Comparison of ENCODE assay signal across 8 cellular contexts in the genomic region with DNA sequence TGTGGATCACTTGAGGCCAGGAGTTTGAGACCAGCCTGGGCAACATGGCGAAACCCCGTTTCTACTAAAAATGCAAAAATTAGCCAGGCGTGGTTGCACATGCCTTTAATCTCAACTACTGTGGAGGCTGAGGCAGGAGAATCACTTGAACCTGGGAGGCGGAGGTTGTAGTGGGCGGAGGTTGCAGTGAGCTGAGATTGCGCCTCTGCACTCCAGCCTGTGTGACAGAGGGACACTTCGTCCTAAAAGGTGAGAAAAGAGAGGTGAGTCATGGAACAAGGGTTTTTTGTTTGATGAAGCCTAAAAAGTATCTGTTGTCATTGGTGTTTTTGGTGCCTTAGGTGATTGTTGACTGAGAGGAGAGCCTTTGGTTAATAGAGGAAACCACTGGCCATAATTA. TPM values are rescaled to one million over a fixed set of nuclear protein-coding genes. Genes with fewer than 3 reads are reported as not detected.
DNase-seq lines count a peak whose midpoint lies in the region; ATAC-seq and TF ChIP-seq lines count a peak whose summit lies in the region.
"Not testable (repeated sequence)": the region's sequence is repeated elsewhere in the genome, so short reads cannot be mapped to it uniquely, and the experiment has no call there.

No MANE protein-coding gene starts in this region.

- DNase-seq in CD14-positive monocyte (ENCODE audit: low spot score); activated T-cell treated with anti-CD3 and anti-CD28 coated beads, Interleukin-2, amount 50 U/mL, for 72 hours: not testable (repeated sequence)
- peak; percentile 50 for DNase-seq in activated CD4-positive, alpha-beta T cell treated with anti-CD3 and anti-CD28 coated beads for 36 hours
- DNase-seq in activated naive CD8-positive, alpha-beta T cell treated with anti-CD3 and anti-CD28 coated beads, Interleukin-2, amount 50 U/mL, for 24 hours, result peak; percentile 21
- peak; percentile 51 for DNase-seq in mesendoderm

- intact Hi-C loops in CD14-positive monocyte (cut with micrococcal nuclease); activated CD4-positive, alpha-beta T cell treated with anti-CD3 and anti-CD28 coated beads for 36 hours (cut with DNase I, micrococcal nuclease): not testable (repeated sequence)

- POLR2A ChIA-PET in activated CD4-positive, alpha-beta T cell treated with anti-CD3 and anti-CD28 coated beads for 36 hours (lab: Charles Lee), result interaction anchor here (0.7 to 1.4 kb wide), 2 partner anchors 10 to 26 kb away, joined by 4 read pairs; no protein-coding TSS in a partner anchor

- H3K27me3 ChIP-seq in mesendoderm (ENCODE audit: insufficient read depth, low read length, poor library complexity), result not testable (repeated sequence)

- WGBS in mesendoderm (ENCODE audit: extremely low coverage, insufficient coverage, low lambda C conversion rate), result no CpG with 5 or more reads among the region's 7 CpGs

- not testable (repeated sequence) for H3K27me3 Mint-ChIP-seq in CD14-positive monocyte (ENCODE audit: low read depth in 3 of 3); activated CD4-positive, alpha-beta T cell treated with anti-CD3 and anti-CD28 coated beads for 36 hours; activated T-cell treated with anti-CD3 and anti-CD28 coated beads, Interleukin-2, amount 50 U/mL, for 72 hours (ENCODE audit: low read depth); activated naive CD8-positive, alpha-beta T cell treated with anti-CD3 and anti-CD28 coated beads, Interleukin-2, amount 50 U/mL, for 24 hours; stimulated activated memory B cell treated with anti-CD40 and anti-IgM and Interleukin-4, amounts not matched to agents 10 μg/mL and 1 μg/mL and 100 μg/mL, for 72 hours

- peaks cover 91% of the 10 kb centered on the region for H3K79me2 ChIP-seq in mesendoderm (ENCODE audit: control insufficient read depth, insufficient read depth, low read length)

- H3K36me3 ChIP-seq in mesendoderm (ENCODE audit: control insufficient read depth, insufficient read depth, low read length), result not testable (repeated sequence)

- ATAC-seq in GM19351 (IDR thresholded peaks at IDR 0.05; ENCODE audit: unreplicated experiment) (peak; percentile 41), HG03558 (IDR thresholded peaks at IDR 0.05; ENCODE audit: extremely low read depth, unreplicated experiment) (peak; percentile 25)
- ATAC-seq in activated CD4-positive, alpha-beta T cell treated with anti-CD3 and anti-CD28 coated beads for 36 hours, result peak; percentile 66
- peak; percentile 51 to 63 for ATAC-seq in activated T-cell treated with anti-CD3 and anti-CD28 coated beads, Interleukin-2, amount 50 U/mL, for 72 hours (replicated peaks in 1 of 2)
- ATAC-seq in activated naive CD8-positive, alpha-beta T cell treated with anti-CD3 and anti-CD28 coated beads, Interleukin-2, amount 50 U/mL, for 24 hours, result peak; percentile 63
- ATAC-seq in stimulated activated memory B cell treated with anti-CD40 and anti-IgM and Interleukin-4, amounts not matched to agents 10 μg/mL and 1 μg/mL and 100 μg/mL, for 72 hours, result not testable (repeated sequence)

- H3K56ac ChIP-seq in mesendoderm (ENCODE audit: low read length), result not testable (repeated sequence)

- not testable (repeated sequence) for H3K4me3 ChIP-seq in mesendoderm (ENCODE audit: low read length)

- not testable (repeated sequence) for TF ChIP-seq CTCF in CD14-positive monocyte (IDR thresholded peaks at IDR 0.05)

- H3K36me3 Mint-ChIP-seq in CD14-positive monocyte, result peaks cover 9 to 17% of the 10 kb centered on the region in 2 donors
- peaks cover 26% of the 10 kb centered on the region for H3K36me3 Mint-ChIP-seq in activated CD4-positive, alpha-beta T cell treated with anti-CD3 and anti-CD28 coated beads for 36 hours (ENCODE audit: low read depth)
- peaks cover 8 to 20% of the 10 kb centered on the region in 2 donors for H3K36me3 Mint-ChIP-seq in activated T-cell treated with anti-CD3 and anti-CD28 coated beads, Interleukin-2, amount 50 U/mL, for 72 hours (ENCODE audit: insufficient read depth in 2 of 2)
- peaks cover 18% of the 10 kb centered on the region for H3K36me3 Mint-ChIP-seq in activated naive CD8-positive, alpha-beta T cell treated with anti-CD3 and anti-CD28 coated beads, Interleukin-2, amount 50 U/mL, for 24 hours (ENCODE audit: low read depth)
- H3K36me3 Mint-ChIP-seq in stimulated activated memory B cell treated with anti-CD40 and anti-IgM and Interleukin-4, amounts not matched to agents 10 μg/mL and 1 μg/mL and 100 μg/mL, for 72 hours, result peaks cover 13% of the 10 kb centered on the region

- H4K8ac ChIP-seq in mesendoderm (ENCODE audit: low read depth, low read length), result not testable (repeated sequence)

- peak overlapping the region; percentile 54 to 86 (median 82) for H3K27ac Mint-ChIP-seq in CD14-positive monocyte
- peak overlapping the region; percentile 72 for H3K27ac Mint-ChIP-seq in activated CD4-positive, alpha-beta T cell treated with anti-CD3 and anti-CD28 coated beads for 36 hours
- peak overlapping the region; percentile 6 for H3K27ac Mint-ChIP-seq in activated T-cell treated with anti-CD3 and anti-CD28 coated beads, Interleukin-2, amount 50 U/mL, for 72 hours
- H3K27ac Mint-ChIP-seq in activated naive CD8-positive, alpha-beta T cell treated with anti-CD3 and anti-CD28 coated beads, Interleukin-2, amount 50 U/mL, for 24 hours, result peak overlapping the region; percentile 62
- H3K27ac Mint-ChIP-seq in stimulated activated memory B cell treated with anti-CD40 and anti-IgM and Interleukin-4, amounts not matched to agents 10 μg/mL and 1 μg/mL and 100 μg/mL, for 72 hours, result peak overlapping the region; percentile 6

- H3K4me3 Mint-ChIP-seq in CD14-positive monocyte; activated CD4-positive, alpha-beta T cell treated with anti-CD3 and anti-CD28 coated beads for 36 hours; activated naive CD8-positive, alpha-beta T cell treated with anti-CD3 and anti-CD28 coated beads, Interleukin-2, amount 50 U/mL, for 24 hours; stimulated activated memory B cell treated with anti-CD40 and anti-IgM and Interleukin-4, amounts not matched to agents 10 μg/mL and 1 μg/mL and 100 μg/mL, for 72 hours: not testable (repeated sequence)
- H3K4me3 Mint-ChIP-seq in activated T-cell treated with anti-CD3 and anti-CD28 coated beads, Interleukin-2, amount 50 U/mL, for 72 hours, result peak overlapping the region in 1 of 2 donors; percentile 6

- not testable (repeated sequence) for H3K27ac ChIP-seq in mesendoderm (ENCODE audit: low read depth, low read length)

- not testable (repeated sequence) for H3K18ac ChIP-seq in mesendoderm (ENCODE audit: low read length)

- CTCF ChIA-PET in activated CD4-positive, alpha-beta T cell treated with anti-CD3 and anti-CD28 coated beads for 36 hours (lab: Charles Lee), result interaction anchor here (0.9 to 1.8 kb wide), 3 partner anchors 8 to 23 kb away, joined by 4 to 8 read pairs (median 5); no protein-coding TSS in a partner anchor

- H2BK5ac ChIP-seq in mesendoderm (ENCODE audit: low read length), result not testable (repeated sequence)

- H3K79me1 ChIP-seq in mesendoderm (ENCODE audit: low read length), result not testable (repeated sequence)

- H3K4me1 Mint-ChIP-seq in CD14-positive monocyte, result peaks cover 45% of the 10 kb centered on the region
- H3K4me1 Mint-ChIP-seq in activated CD4-positive, alpha-beta T cell treated with anti-CD3 and anti-CD28 coated beads for 36 hours, result peaks cover 49% of the 10 kb centered on the region
- H3K4me1 Mint-ChIP-seq in activated T-cell treated with anti-CD3 and anti-CD28 coated beads, Interleukin-2, amount 50 U/mL, for 72 hours (ENCODE audit: low read depth), result peaks cover 71% of the 10 kb centered on the region
- peaks cover 46% of the 10 kb centered on the region for H3K4me1 Mint-ChIP-seq in activated naive CD8-positive, alpha-beta T cell treated with anti-CD3 and anti-CD28 coated beads, Interleukin-2, amount 50 U/mL, for 24 hours
- H3K4me1 Mint-ChIP-seq in stimulated activated memory B cell treated with anti-CD40 and anti-IgM and Interleukin-4, amounts not matched to agents 10 μg/mL and 1 μg/mL and 100 μg/mL, for 72 hours, result peaks cover 46% of the 10 kb centered on the region

- H4K5ac ChIP-seq in mesendoderm (ENCODE audit: low read length), result not testable (repeated sequence)

- H3K4ac ChIP-seq in mesendoderm (ENCODE audit: low read depth, low read length), result not testable (repeated sequence)

- H2BK120ac ChIP-seq in mesendoderm (ENCODE audit: low read depth, low read length), result not testable (repeated sequence)

- H3K9me3 Mint-ChIP-seq in CD14-positive monocyte; activated CD4-positive, alpha-beta T cell treated with anti-CD3 and anti-CD28 coated beads for 36 hours (ENCODE audit: low read depth); activated T-cell treated with anti-CD3 and anti-CD28 coated beads, Interleukin-2, amount 50 U/mL, for 72 hours; activated naive CD8-positive, alpha-beta T cell treated with anti-CD3 and anti-CD28 coated beads, Interleukin-2, amount 50 U/mL, for 24 hours; stimulated activated memory B cell treated with anti-CD40 and anti-IgM and Interleukin-4, amounts not matched to agents 10 μg/mL and 1 μg/mL and 100 μg/mL, for 72 hours: not testable (repeated sequence)

- not testable (repeated sequence) for H2AK5ac ChIP-seq in mesendoderm (ENCODE audit: low read length)

- not testable (repeated sequence) for H3K9ac ChIP-seq in mesendoderm (ENCODE audit: low read length)

- not testable (repeated sequence) for H2BK15ac ChIP-seq in mesendoderm (replicated peaks; ENCODE audit: low read depth)

- H3K23ac ChIP-seq in mesendoderm (ENCODE audit: low read length), result not testable (repeated sequence)

- H3K4me1 ChIP-seq in mesendoderm (ENCODE audit: control insufficient read depth, low read depth, low read length), result not testable (repeated sequence)

- not testable (repeated sequence) for H3K4me2 ChIP-seq in mesendoderm (ENCODE audit: low read length)

RNA-seq across cellular contexts. Expression of gene LMNB1, which starts 11.5 kb away (rescaled TPM):
- polyA plus RNA-seq in CD14-positive monocyte, result 10 to 100 TPM; 18.0 to 33.0 TPM
- 100 to 1,000 TPM; 209 to 240 TPM for total RNA-seq in activated CD4-positive, alpha-beta T cell treated with anti-CD3 and anti-CD28 coated beads for 36 hours
- total RNA-seq in activated T-cell treated with anti-CD3 and anti-CD28 coated beads, Interleukin-2, amount 50 U/mL, for 72 hours, result 100 to 1,000 TPM; 186 to 211 TPM
- 281 TPM for polyA plus RNA-seq in mesendoderm (2013, experiment 1 of 2)
- polyA plus RNA-seq in mesendoderm (2013, experiment 2 of 2), result 274 TPM

Comparison
In these comparisons a context has a peak if more than half of its experiments do, and no peak if none do; other contexts are left out.
1. H3K27ac Mint-ChIP-seq: peak in every context shown above with its lines; median percentile 82 in CD14-positive monocyte; 72 in activated CD4-positive, alpha-beta T cell treated with anti-CD3 and anti-CD28 coated beads for 36 hours; 62 in activated naive CD8-positive, alpha-beta T cell treated with anti-CD3 and anti-CD28 coated beads, Interleukin-2, amount 50 U/mL, for 24 hours; 6 in activated T-cell treated with anti-CD3 and anti-CD28 coated beads, Interleukin-2, amount 50 U/mL, for 72 hours; 6 in stimulated activated memory B cell treated with anti-CD40 and anti-IgM and Interleukin-4, amounts not matched to agents 10 μg/mL and 1 μg/mL and 100 μg/mL, for 72 hours.